Comparison of ENCODE assay signal across 1 cellular context in genomic region chr5:178213003-178213449, GRCh38.
TF ChIP-seq lines count a peak whose summit lies in the region.

No MANE protein-coding gene starts in this region.

TF ChIP-seq in K562, 482 proteins besides CTCF, POLR2A, EP300 and RAD21 (continued from another document):
- TF ChIP-seq, protein P1, sequence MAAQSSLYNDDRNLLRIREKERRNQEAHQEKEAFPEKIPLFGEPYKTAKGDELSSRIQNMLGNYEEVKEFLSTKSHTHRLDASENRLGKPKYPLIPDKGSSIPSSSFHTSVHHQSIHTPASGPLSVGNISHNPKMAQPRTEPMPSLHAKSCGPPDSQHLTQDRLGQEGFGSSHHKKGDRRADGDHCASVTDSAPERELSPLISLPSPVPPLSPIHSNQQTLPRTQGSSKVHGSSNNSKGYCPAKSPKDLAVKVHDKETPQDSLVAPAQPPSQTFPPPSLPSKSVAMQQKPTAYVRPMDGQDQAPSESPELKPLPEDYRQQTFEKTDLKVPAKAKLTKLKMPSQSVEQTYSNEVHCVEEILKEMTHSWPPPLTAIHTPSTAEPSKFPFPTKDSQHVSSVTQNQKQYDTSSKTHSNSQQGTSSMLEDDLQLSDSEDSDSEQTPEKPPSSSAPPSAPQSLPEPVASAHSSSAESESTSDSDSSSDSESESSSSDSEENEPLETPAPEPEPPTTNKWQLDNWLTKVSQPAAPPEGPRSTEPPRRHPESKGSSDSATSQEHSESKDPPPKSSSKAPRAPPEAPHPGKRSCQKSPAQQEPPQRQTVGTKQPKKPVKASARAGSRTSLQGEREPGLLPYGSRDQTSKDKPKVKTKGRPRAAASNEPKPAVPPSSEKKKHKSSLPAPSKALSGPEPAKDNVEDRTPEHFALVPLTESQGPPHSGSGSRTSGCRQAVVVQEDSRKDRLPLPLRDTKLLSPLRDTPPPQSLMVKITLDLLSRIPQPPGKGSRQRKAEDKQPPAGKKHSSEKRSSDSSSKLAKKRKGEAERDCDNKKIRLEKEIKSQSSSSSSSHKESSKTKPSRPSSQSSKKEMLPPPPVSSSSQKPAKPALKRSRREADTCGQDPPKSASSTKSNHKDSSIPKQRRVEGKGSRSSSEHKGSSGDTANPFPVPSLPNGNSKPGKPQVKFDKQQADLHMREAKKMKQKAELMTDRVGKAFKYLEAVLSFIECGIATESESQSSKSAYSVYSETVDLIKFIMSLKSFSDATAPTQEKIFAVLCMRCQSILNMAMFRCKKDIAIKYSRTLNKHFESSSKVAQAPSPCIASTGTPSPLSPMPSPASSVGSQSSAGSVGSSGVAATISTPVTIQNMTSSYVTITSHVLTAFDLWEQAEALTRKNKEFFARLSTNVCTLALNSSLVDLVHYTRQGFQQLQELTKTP (IDR thresholded peaks at IDR 0.05; ENCODE audit: low read depth in 1 of 2, partially characterized antibody in 2 of 2) = no peak
- no peak for TF ChIP-seq MAFG (tag; conservative IDR thresholded peaks at IDR 0.05)
